Comparison of ENCODE assay signal across 13 cellular contexts in the genomic region with DNA sequence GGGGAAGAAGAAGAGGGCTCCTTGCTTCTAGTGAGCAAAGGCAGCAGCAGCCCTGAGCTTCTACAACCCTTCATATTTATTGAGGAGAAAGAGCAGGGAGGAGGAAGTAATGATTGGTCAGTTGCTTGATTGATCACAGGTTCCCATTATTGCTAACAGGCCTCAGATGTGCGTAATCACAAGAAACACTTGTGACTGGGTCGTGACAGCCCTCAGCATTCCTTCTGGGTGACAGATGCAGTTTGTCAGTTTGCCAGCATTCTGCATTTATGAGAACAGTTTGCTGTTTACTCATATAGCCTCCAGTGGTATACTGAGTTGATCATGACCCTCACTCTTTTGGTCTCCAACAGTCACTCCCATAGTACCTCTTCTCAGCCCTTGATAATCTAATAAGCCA.
"Had no signal": no experiment of that assay in that cellular context is flagged by ENCODE, and none has a peak within 500 bp of the region (broad histone marks: within the 10 kb centered on the region; RNA-seq: fewer than 3 reads in every experiment).

No MANE protein-coding gene starts in this region.

- H3K27ac ChIP-seq: body of pancreas, esophagus muscularis mucosa, neural progenitor cell, pancreas had no signal

- H3K4me3 ChIP-seq: body of pancreas, esophagus muscularis mucosa, neural progenitor cell, pancreas had no signal

- H3K9me3 ChIP-seq: body of pancreas, esophagus muscularis mucosa, pancreas had no signal

- H3K9ac ChIP-seq: neural progenitor cell had no signal

- H2AFZ ChIP-seq: neural progenitor cell had no signal

- H3K36me3 ChIP-seq: esophagus muscularis mucosa, neural progenitor cell, pancreas had no signal

- DNase-seq: activated CD4-positive, alpha-beta T cell treated with anti-CD3 and anti-CD28 coated beads for 4 hours; activated naive CD4-positive, alpha-beta T cell treated with anti-CD3 and anti-CD28 coated beads, Interleukin-2, amount 10 ng/mL, durations not matched to agents 7 days and 5 days; body of pancreas; cerebellar nuclear complex; endodermal cell; hippocampal formation; midbrain; pancreas; stimulated activated CD4-positive, alpha-beta T cell treated with anti-CD3 and anti-CD28 coated beads, Interleukin-4, amount 100 ng/mL, for 4 hours; T-cell had no signal

- H3K27me3 ChIP-seq: body of pancreas, esophagus muscularis mucosa, neural progenitor cell, pancreas had no signal

- H3K4me2 ChIP-seq: neural progenitor cell had no signal

- H3K4me1 ChIP-seq: body of pancreas, pancreas had no signal

- ATAC-seq: activated T-helper 17 cell treated with anti-CD3 and anti-CD28 coated beads, Interleukin-2, amount 50 U/mL, for 72 hours; body of pancreas; pancreas; T-cell had no signal
